Comparison of ENCODE assay signal across 1 cellular context in genomic region chr7:92134271-92135099, GRCh38.
TF ChIP-seq lines count a peak whose summit lies in the region.

CYP51A1 (minus strand) TSS chr7:92134477; CDS start chr7:92134364, 113 bp downstream.

TF ChIP-seq in HepG2, 621 proteins besides CTCF, POLR2A, EP300 and RAD21 (continued from another document and continues in another):
- TF ChIP-seq USF2 (IDR thresholded peaks at IDR 0.05; ENCODE audit: low read depth, low read length) (no peak), USF2 (CRISPR knock-in tag; IDR thresholded peaks at IDR 0.05; ENCODE audit: borderline replicate concordance) (peak; percentile 62), MYPOP (CRISPR knock-in tag; IDR thresholded peaks at IDR 0.05) (peak; percentile 97), NR2F2 (IDR thresholded peaks at IDR 0.05; ENCODE audit: borderline replicate concordance, low read depth) (no peak), ZNF234 (CRISPR knock-in tag; conservative IDR thresholded peaks at IDR 0.05) (peak; percentile 86), ZNF747 (CRISPR knock-in tag; IDR thresholded peaks at IDR 0.05; ENCODE audit: borderline replicate concordance) (peak; percentile 87; the same call in 1 of the 2 replicates), NCOA2 (CRISPR knock-in tag; IDR thresholded peaks at IDR 0.05) (peak; percentile 64; the same call in 1 of the 2 replicates), FOXJ3 (CRISPR knock-in tag; IDR thresholded peaks at IDR 0.05; ENCODE audit: borderline replicate concordance) (peak; percentile 63; the same call in 1 of the 2 replicates), XBP1 (CRISPR knock-in tag; IDR thresholded peaks at IDR 0.05) (0 out of 2 replicates have a peak, but pooled peaks have one; percentile 24), FOXA1 (IDR thresholded peaks at IDR 0.05) (no peak), FOXA1 (CRISPR knock-in tag; IDR thresholded peaks at IDR 0.05) (peak; percentile 15; the same call in 1 of the 2 replicates), ZBTB46 (CRISPR knock-in tag; IDR thresholded peaks at IDR 0.05; ENCODE audit: borderline replicate concordance) (no peak), SOX6 (IDR thresholded peaks at IDR 0.05) (no peak), SOX6 (CRISPR knock-in tag; IDR thresholded peaks at IDR 0.05) (peak; percentile 67), HNF1A (IDR thresholded peaks at IDR 0.05; ENCODE audit: low read depth) (no peak), HNF1A (CRISPR knock-in tag; IDR thresholded peaks at IDR 0.05; ENCODE audit: borderline replicate concordance) (peak; percentile 69; the same call in 1 of the 2 replicates), FOXK1 (CRISPR knock-in tag; IDR thresholded peaks at IDR 0.05; ENCODE audit: borderline replicate concordance, low read depth) (peak; percentile 77; the same call in 1 of the 2 replicates), SNRNP70 (IDR thresholded peaks at IDR 0.05; ENCODE audit: low read depth, low read length) (no peak), MLX (CRISPR knock-in tag; IDR thresholded peaks at IDR 0.05) (no peak), ZNF737 (CRISPR knock-in tag; IDR thresholded peaks at IDR 0.05; ENCODE audit: borderline replicate concordance) (no peak), ZBTB49 (CRISPR knock-in tag; IDR thresholded peaks at IDR 0.05; ENCODE audit: borderline replicate concordance) (peak; percentile 84; the same call in 1 of the 2 replicates), SP2 (CRISPR knock-in tag; IDR thresholded peaks at IDR 0.05) (peak; percentile 78), ZNF121 (CRISPR knock-in tag; IDR thresholded peaks at IDR 0.05) (peak; percentile 80), HBP1 (CRISPR knock-in tag; IDR thresholded peaks at IDR 0.05; ENCODE audit: low read depth) (no peak), CSRNP1 (CRISPR knock-in tag; IDR thresholded peaks at IDR 0.05) (peak; percentile 83; the same call in 1 of the 2 replicates), PITX1 (CRISPR knock-in tag; IDR thresholded peaks at IDR 0.05) (peak; percentile 68), ZHX2 (IDR thresholded peaks at IDR 0.05; ENCODE audit: low read depth) (peak; percentile 74; the same call in 1 of the 2 replicates), ZHX2 (CRISPR knock-in tag; IDR thresholded peaks at IDR 0.05; ENCODE audit: borderline replicate concordance) (peak; percentile 78; the same call in 1 of the 2 replicates), CREB1 (IDR thresholded peaks at IDR 0.05) (peak; percentile 84), CREB1 (CRISPR knock-in tag; IDR thresholded peaks at IDR 0.05) (peak; percentile 97), ZNF441 (CRISPR knock-in tag; IDR thresholded peaks at IDR 0.05; ENCODE audit: borderline replicate concordance) (peak; percentile 16; the same call in 1 of the 2 replicates), ZFP36L1 (CRISPR knock-in tag; IDR thresholded peaks at IDR 0.05) (no peak), ZSCAN22 (CRISPR knock-in tag; IDR thresholded peaks at IDR 0.05) (no peak), MIER3 (CRISPR knock-in tag; IDR thresholded peaks at IDR 0.05; ENCODE audit: borderline replicate concordance) (no peak; the same call in 1 of the 2 replicates), CBFB (CRISPR knock-in tag; IDR thresholded peaks at IDR 0.05) (peak; percentile 85), PRPF4 (IDR thresholded peaks at IDR 0.05; ENCODE audit: low read depth, low read length, poor library complexity, severe bottlenecking) (no peak)
